1 cellular context compared by ENCODE assay signal in the genomic region with DNA sequence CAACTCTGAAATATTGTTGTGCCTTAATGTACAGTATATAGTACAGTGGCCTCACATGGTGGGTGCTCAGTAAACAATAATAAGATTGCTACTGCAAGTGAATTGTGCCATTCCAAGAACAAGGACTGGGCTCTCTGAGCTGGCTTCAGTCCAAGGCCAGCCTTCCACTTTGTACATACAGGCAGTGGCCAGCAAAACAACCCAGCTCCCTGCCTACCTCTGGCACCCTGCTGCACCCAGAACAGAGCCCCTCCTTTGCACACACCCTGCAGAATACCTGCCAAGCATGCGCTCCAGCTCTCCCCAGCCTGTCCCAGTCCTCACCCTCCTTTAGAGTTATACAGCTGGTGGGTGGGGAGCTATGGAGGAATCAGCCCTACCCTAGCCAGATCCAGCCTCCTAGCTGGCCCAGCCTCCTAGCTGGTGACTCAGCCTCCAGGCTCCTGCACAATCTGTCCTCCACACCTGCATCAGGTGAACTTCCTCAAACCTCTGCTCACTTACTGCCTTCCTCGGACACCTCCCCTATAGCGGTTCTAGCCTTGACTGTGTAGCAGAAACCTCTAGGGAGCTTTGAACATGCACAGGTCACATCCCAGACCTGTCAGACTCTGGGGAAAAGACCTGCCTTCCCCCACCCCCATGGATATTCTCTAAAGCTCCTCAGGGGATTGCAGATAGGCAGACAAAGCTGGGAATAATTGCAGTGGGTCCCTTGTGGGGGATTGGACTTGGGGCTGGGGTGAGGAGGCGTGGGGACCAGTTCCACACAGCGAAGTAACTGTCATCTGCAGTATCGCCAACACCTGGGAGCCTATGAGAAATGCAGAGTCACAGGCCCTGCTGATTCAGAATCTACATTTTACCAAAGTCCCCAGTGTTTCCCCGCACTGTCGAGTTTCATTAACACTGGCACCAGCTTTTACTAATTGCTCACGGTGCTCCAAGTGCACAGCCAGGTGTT.
TF ChIP-seq lines count a peak whose summit lies in the region.

No MANE protein-coding gene starts in this region.

TF ChIP-seq in K562, 482 proteins besides CTCF, POLR2A, EP300 and RAD21:
- TF ChIP-seq SMARCA4 (IDR thresholded peaks at IDR 0.05) (no peak), MYNN (IDR thresholded peaks at IDR 0.05) (no peak), MYNN (CRISPR knock-in tag; IDR thresholded peaks at IDR 0.05) (no peak), CBFA2T3 (IDR thresholded peaks at IDR 0.05) (0 out of 2 replicates have a peak, but pooled peaks have one; percentile 4), NRF1 (conservative IDR thresholded peaks at IDR 0.05 in 1 of 2, IDR thresholded peaks at IDR 0.05 in 1 of 2) (peak in 1 of 2 experiments; percentile 30; a peak in 1 of 4 replicates), SRSF9 (IDR thresholded peaks at IDR 0.05; ENCODE audit: borderline replicate concordance, low read depth, low read length) (no peak), ZNF384 (IDR thresholded peaks at IDR 0.05; ENCODE audit: low read depth, low read length) (no peak), MEF2A (IDR thresholded peaks at IDR 0.05; ENCODE audit: control insufficient read depth, low read depth, low read length) (no peak), ETV6 (IDR thresholded peaks at IDR 0.05; ENCODE audit: borderline replicate concordance in 1 of 2, low read depth in 2 of 2, low read length in 1 of 2) (no peak), ETV6 (CRISPR knock-in tag; IDR thresholded peaks at IDR 0.05; ENCODE audit: borderline replicate concordance) (no peak), KLF16 (IDR thresholded peaks at IDR 0.05) (no peak), ZEB2 (IDR thresholded peaks at IDR 0.05) (0 out of 2 replicates have a peak, but pooled peaks have one; percentile 42), ARID1B (IDR thresholded peaks at IDR 0.05) (peak; percentile 23; the same call in 1 of the 2 replicates), NFIC (IDR thresholded peaks at IDR 0.05) (peak; percentile 52), ZNF174 (CRISPR knock-in tag; IDR thresholded peaks at IDR 0.05) (no peak), JUND (IDR thresholded peaks at IDR 0.05; ENCODE audit: borderline replicate concordance, low read depth, low read length) (0 out of 2 replicates have a peak, but pooled peaks have one; percentile 8), JUND (tag; IDR thresholded peaks at IDR 0.05; ENCODE audit: borderline replicate concordance, low read depth, low read length) (no peak), TCF3 (CRISPR knock-in tag; IDR thresholded peaks at IDR 0.05) (0 out of 2 replicates have a peak, but pooled peaks have one; percentile 21), ETV1 (tag; conservative IDR thresholded peaks at IDR 0.05; ENCODE audit: low read depth) (no peak), FOXK1 (CRISPR knock-in tag; IDR thresholded peaks at IDR 0.05; ENCODE audit: borderline replicate concordance) (no peak), CREM (IDR thresholded peaks at IDR 0.05; ENCODE audit: low read depth) (no peak)
- TF ChIP-seq, protein P1, sequence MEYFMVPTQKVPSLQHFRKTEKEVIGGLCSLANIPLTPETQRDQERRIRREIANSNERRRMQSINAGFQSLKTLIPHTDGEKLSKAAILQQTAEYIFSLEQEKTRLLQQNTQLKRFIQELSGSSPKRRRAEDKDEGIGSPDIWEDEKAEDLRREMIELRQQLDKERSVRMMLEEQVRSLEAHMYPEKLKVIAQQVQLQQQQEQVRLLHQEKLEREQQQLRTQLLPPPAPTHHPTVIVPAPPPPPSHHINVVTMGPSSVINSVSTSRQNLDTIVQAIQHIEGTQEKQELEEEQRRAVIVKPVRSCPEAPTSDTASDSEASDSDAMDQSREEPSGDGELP (CRISPR knock-in tag; IDR thresholded peaks at IDR 0.05; ENCODE audit: borderline replicate concordance), result peak; percentile 20; the same call in 1 of the 2 replicates
